In genomic region chr19:18231775-18232174, GRCh38 we compare ENCODE assay signal across 1 cellular context.
TF ChIP-seq lines count a peak whose summit lies in the region.

No MANE protein-coding gene starts in this region.

TF ChIP-seq in HCT116, 20 proteins besides CTCF, POLR2A, EP300 and RAD21:
- TF ChIP-seq, protein P1, sequence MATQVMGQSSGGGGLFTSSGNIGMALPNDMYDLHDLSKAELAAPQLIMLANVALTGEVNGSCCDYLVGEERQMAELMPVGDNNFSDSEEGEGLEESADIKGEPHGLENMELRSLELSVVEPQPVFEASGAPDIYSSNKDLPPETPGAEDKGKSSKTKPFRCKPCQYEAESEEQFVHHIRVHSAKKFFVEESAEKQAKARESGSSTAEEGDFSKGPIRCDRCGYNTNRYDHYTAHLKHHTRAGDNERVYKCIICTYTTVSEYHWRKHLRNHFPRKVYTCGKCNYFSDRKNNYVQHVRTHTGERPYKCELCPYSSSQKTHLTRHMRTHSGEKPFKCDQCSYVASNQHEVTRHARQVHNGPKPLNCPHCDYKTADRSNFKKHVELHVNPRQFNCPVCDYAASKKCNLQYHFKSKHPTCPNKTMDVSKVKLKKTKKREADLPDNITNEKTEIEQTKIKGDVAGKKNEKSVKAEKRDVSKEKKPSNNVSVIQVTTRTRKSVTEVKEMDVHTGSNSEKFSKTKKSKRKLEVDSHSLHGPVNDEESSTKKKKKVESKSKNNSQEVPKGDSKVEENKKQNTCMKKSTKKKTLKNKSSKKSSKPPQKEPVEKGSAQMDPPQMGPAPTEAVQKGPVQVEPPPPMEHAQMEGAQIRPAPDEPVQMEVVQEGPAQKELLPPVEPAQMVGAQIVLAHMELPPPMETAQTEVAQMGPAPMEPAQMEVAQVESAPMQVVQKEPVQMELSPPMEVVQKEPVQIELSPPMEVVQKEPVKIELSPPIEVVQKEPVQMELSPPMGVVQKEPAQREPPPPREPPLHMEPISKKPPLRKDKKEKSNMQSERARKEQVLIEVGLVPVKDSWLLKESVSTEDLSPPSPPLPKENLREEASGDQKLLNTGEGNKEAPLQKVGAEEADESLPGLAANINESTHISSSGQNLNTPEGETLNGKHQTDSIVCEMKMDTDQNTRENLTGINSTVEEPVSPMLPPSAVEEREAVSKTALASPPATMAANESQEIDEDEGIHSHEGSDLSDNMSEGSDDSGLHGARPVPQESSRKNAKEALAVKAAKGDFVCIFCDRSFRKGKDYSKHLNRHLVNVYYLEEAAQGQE (IDR thresholded peaks at IDR 0.05; ENCODE audit: low read depth) = no peak
- TF ChIP-seq ZFX (IDR thresholded peaks at IDR 0.05) (no peak), POLR2AphosphoS5 (IDR thresholded peaks at IDR 0.05; ENCODE audit: low read depth, low read length) (no peak), CEBPB (IDR thresholded peaks at IDR 0.05; ENCODE audit: low read depth) (no peak), SIN3A (IDR thresholded peaks at IDR 0.05; ENCODE audit: low read depth) (no peak), EGR1 (IDR thresholded peaks at IDR 0.05; ENCODE audit: low read depth) (no peak), MAX (IDR thresholded peaks at IDR 0.05) (no peak), EZH2 (IDR thresholded peaks at IDR 0.05) (no peak), ELF1 (IDR thresholded peaks at IDR 0.05; ENCODE audit: borderline replicate concordance, low read depth) (no peak), ZNF274 (IDR thresholded peaks at IDR 0.05; ENCODE audit: low read depth, low read length) (no peak)
- TF ChIP-seq, protein P2, sequence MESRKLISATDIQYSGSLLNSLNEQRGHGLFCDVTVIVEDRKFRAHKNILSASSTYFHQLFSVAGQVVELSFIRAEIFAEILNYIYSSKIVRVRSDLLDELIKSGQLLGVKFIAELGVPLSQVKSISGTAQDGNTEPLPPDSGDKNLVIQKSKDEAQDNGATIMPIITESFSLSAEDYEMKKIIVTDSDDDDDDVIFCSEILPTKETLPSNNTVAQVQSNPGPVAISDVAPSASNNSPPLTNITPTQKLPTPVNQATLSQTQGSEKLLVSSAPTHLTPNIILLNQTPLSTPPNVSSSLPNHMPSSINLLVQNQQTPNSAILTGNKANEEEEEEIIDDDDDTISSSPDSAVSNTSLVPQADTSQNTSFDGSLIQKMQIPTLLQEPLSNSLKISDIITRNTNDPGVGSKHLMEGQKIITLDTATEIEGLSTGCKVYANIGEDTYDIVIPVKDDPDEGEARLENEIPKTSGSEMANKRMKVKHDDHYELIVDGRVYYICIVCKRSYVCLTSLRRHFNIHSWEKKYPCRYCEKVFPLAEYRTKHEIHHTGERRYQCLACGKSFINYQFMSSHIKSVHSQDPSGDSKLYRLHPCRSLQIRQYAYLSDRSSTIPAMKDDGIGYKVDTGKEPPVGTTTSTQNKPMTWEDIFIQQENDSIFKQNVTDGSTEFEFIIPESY (IDR thresholded peaks at IDR 0.05; ENCODE audit: extremely low read depth, insufficient replicate concordance, low read length) = no peak
